In genomic region chr16:8660841-8661301, GRCh38 we compare ENCODE assay signal across 8 cellular contexts. TPM values are rescaled to one million over a fixed set of nuclear protein-coding genes. Genes with fewer than 3 reads are reported as not detected.
DNase-seq lines count a peak whose midpoint lies in the region; ATAC-seq, FAIRE-seq and TF ChIP-seq lines count a peak whose summit lies in the region.

No MANE protein-coding gene starts in this region.

- intact Hi-C loops in OCI-LY7 (cut with micrococcal nuclease; ENCODE audit: unreplicated experiment), result loop anchor here (1.0 to 2.0 kb wide), 3 partner anchors 131 to 474 kb away; no protein-coding TSS in a partner anchor

- H4K20me1 ChIP-seq in OCI-LY7 (ENCODE audit: insufficient read depth, low read length), result no peaks in the 10 kb centered on the region

- peak; percentile 73 for TF ChIP-seq CTCF in OCI-LY7 (conservative IDR thresholded peaks at IDR 0.05; ENCODE audit: low read length)

- no peak for ATAC-seq in HG03571 (IDR thresholded peaks at IDR 0.05; ENCODE audit: unreplicated experiment)

- DNase-seq in ELR (ENCODE audit: low read depth), result peak; percentile 67
- DNase-seq in HTR-8/SVneo (ENCODE audit: insufficient read length, low spot score), result peak; percentile 61
- DNase-seq in OCI-LY7 (ENCODE audit: low spot score), result peak; percentile 59
- DNase-seq in activated T-helper 9 cell treated with anti-CD3 and anti-CD28 coated beads, Interleukin-2, amount 50 U/mL, for 16 hours (ENCODE audit: low read depth), result peak; percentile 10
- DNase-seq in foreskin melanocyte, result peak; percentile 24
- DNase-seq in nucleus accumbens (lab: John Stamatoyannopoulos, UW), result peak in 49 of 56 donors; percentile 4 to 77 (median 41)
- no peak for DNase-seq in NCI-H187 treated with DMSO at 0.1 percent for 48 hours (lab: John Stamatoyannopoulos, UW)

- H3K36me3 ChIP-seq in OCI-LY7 (ENCODE audit: insufficient read depth, low read length), result no peaks in the 10 kb centered on the region

- no peaks in the 10 kb centered on the region for H3K79me2 ChIP-seq in OCI-LY7 (ENCODE audit: insufficient read depth, low read depth, low read length)

- no TSS peak for BruUV-seq in OCI-LY7 (replicated peaks; lab: Mats Ljungman, UMichigan)

- FAIRE-seq in HTR-8/SVneo (lab: Jason Lieb, UNC), result peak; percentile 83

- H3K4me1 ChIP-seq in OCI-LY7 (ENCODE audit: insufficient read depth, low read length, poor library complexity, severe bottlenecking), result no peaks in the 10 kb centered on the region

- no peak overlapping the region for H3K4me3 ChIP-seq in OCI-LY7 (ENCODE audit: low read depth, low read length, poor library complexity, severe bottlenecking)

- no peaks in the 10 kb centered on the region for H3K9me2 ChIP-seq in OCI-LY7 (ENCODE audit: insufficient read depth, low read length)

- CTCF ChIA-PET in OCI-LY7 (lab: Charles Lee; ENCODE audit: unreplicated experiment), result interaction anchor here (0.9 kb wide), 1 partner anchor 10 kb away, joined by 6 read pairs; no protein-coding TSS in a partner anchor

- no peak overlapping the region for H3K27ac ChIP-seq in OCI-LY7 (ENCODE audit: low read depth, low read length, poor library complexity, severe bottlenecking)

- no peaks in the 10 kb centered on the region for H3K9me3 ChIP-seq in OCI-LY7 (ENCODE audit: low read length)

- no peak overlapping the region for H2AFZ ChIP-seq in OCI-LY7 (ENCODE audit: low read length)

- no peak overlapping the region for H3K4me2 ChIP-seq in OCI-LY7 (ENCODE audit: low read length)

- POLR2A ChIA-PET in OCI-LY7 (lab: Charles Lee), result interaction anchor here (0.6 to 1.0 kb wide), 3 partner anchors 10 to 19 kb away, joined by 3 to 8 read pairs (median 3); no protein-coding TSS in a partner anchor

RNA-seq across cellular contexts. Expression of gene ABAT, which starts 13.5 kb away (rescaled TPM):
- 2.0 and 6.2 TPM in 2 replicates for total RNA-seq in OCI-LY7 (2014; rRNA removed; shearing (Covaris generic))
- 4.1 and 6.7 TPM in 2 replicates for total RNA-seq in OCI-LY7 (2022)

RNA-seq across cellular contexts. Expression of gene METTL22, which starts 39.4 kb away (rescaled TPM):
- total RNA-seq in OCI-LY7 (2014; rRNA removed; shearing (Covaris generic)), result 17.7 and 22.4 TPM in 2 replicates
- total RNA-seq in OCI-LY7 (2022), result 55.0 and 55.2 TPM in 2 replicates
